ENCODE assay signal across 14 cellular contexts in the genomic region with DNA sequence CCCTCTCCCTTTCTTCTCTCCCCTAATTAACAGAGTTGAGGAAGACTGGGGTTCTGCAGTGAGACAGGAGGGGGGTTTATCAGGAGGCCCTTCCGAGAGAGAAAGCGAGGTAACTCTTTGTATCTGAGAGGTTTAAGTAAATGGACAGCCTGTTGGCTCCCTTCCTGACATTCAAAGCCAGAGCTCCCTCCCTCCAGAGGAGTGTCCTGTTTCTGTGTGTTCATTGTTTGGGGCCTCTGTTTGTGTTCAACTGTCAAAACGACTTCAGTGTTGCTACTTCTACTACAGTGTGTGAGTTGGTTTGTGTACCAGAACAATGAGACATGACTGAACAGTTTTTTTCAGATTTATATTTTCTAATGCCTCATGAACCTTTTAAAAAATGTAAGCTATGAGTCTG.
DNase-seq lines count a peak whose midpoint lies in the region; ATAC-seq and TF ChIP-seq lines count a peak whose summit lies in the region.
"Had no signal": no experiment of that assay in that cellular context is flagged by ENCODE, and none has a peak within 500 bp of the region (broad histone marks: within the 10 kb centered on the region; RNA-seq: fewer than 3 reads in every experiment).

No MANE protein-coding gene starts in this region.

- no peaks in the 10 kb centered on the region for H3K36me3 ChIP-seq in mucosa of descending colon (ENCODE audit: low read depth)
- no peaks in the 10 kb centered on the region for H3K36me3 ChIP-seq in upper lobe of right lung

- ATAC-seq in WTC11, result peak; percentile 64
- ATAC-seq in mucosa of descending colon, result peak; percentile 82
- no peak for ATAC-seq in GM18867 (IDR thresholded peaks at IDR 0.05; ENCODE audit: unreplicated experiment)
- ATAC-seq in upper lobe of right lung, result no peak
- ATAC-seq: activated naive CD4-positive, alpha-beta T cell treated with anti-CD3 and anti-CD28 coated beads, Interleukin-2, amount 50 U/mL, for 72 hours; PC-3 had no signal

- H3K4me1 ChIP-seq in mucosa of descending colon (ENCODE audit: low read depth) (no peaks in the 10 kb centered on the region), upper lobe of right lung (no peaks in the 10 kb centered on the region)

- H3K4me3 Mint-ChIP-seq in WTC11, result no peak overlapping the region

- H3K9me3 Mint-ChIP-seq in WTC11, result peaks cover 14% of the 10 kb centered on the region

- H3K36me3 Mint-ChIP-seq in WTC11, result peaks cover 3% of the 10 kb centered on the region; the same call in 1 of the 2 replicates
- H3K36me3 Mint-ChIP-seq: activated naive CD4-positive, alpha-beta T cell treated with anti-CD3 and anti-CD28 coated beads, Interleukin-2, amount 50 U/mL, for 72 hours had no signal

- H3K9me3 ChIP-seq in mucosa of descending colon (no peaks in the 10 kb centered on the region), upper lobe of right lung (no peaks in the 10 kb centered on the region)

- CTCF ChIA-PET in WTC11 (lab: Charles Lee), result interaction anchor here (1.7 to 2.0 kb wide), 2 partner anchors 11 to 12 kb away, joined by 4 to 15 read pairs; no protein-coding TSS in a partner anchor

- no peaks in the 10 kb centered on the region for H3K27me3 Mint-ChIP-seq in WTC11 (ENCODE audit: low read depth)

- no peak overlapping the region for H3K27ac ChIP-seq in upper lobe of right lung
- H3K27ac ChIP-seq: coronary artery, GM23248 had no signal

- H3K4me3 ChIP-seq in mucosa of descending colon, result no peak overlapping the region
- H3K4me3 ChIP-seq in upper lobe of right lung, result no peak overlapping the region
- H3K4me3 ChIP-seq: coronary artery, GM23248 had no signal

- peaks cover 7% of the 10 kb centered on the region for H3K4me1 Mint-ChIP-seq in WTC11

- H3K27ac Mint-ChIP-seq in WTC11, result no peak overlapping the region
- H3K27ac Mint-ChIP-seq: activated naive CD4-positive, alpha-beta T cell treated with anti-CD3 and anti-CD28 coated beads, Interleukin-2, amount 50 U/mL, for 72 hours had no signal

- no peaks in the 10 kb centered on the region for H3K27me3 ChIP-seq in upper lobe of right lung

- POLR2A ChIA-PET in WTC11 (lab: Charles Lee), result interaction anchor here (0.5 kb wide), 1 partner anchor 775 kb away, joined by 3 read pairs; no protein-coding TSS in a partner anchor

- TF ChIP-seq CTCF in WTC11 (IDR thresholded peaks at IDR 0.05), result no peak
- no peak for TF ChIP-seq CTCF in mucosa of descending colon (IDR thresholded peaks at IDR 0.05)
- TF ChIP-seq CTCF in upper lobe of right lung (IDR thresholded peaks at IDR 0.05), result no peak

- DNase-seq in Ammon's horn (ENCODE audit: low spot score) (peak; percentile 79), WTC11 (ENCODE audit: low spot score) (no peak), head of caudate nucleus (peak in 27 of 42 donors; percentile 13 to 72 (median 42)), mucosa of descending colon (peak in 1 of 3 donors; percentile 15), T-helper 1 cell (no peak), OCI-M2 (lab: John Stamatoyannopoulos, UW; ENCODE audit: unreplicated experiment) (no peak), upper lobe of right lung (no peak)
- DNase-seq: DMS 273 treated with DMSO at 0.1 percent for 48 hours, GM23248, NCI-H1694 treated with DMSO at 0.1 percent for 48 hours, PC-3 had no signal

- intact Hi-C loops in head of caudate nucleus (cut with DNase I) (no loop called here), mucosa of descending colon (cut with DNase I, micrococcal nuclease) (no loop called here), upper lobe of right lung (cut with DNase I) (no loop called here)

TF ChIP-seq in WTC11, 78 proteins besides CTCF, POLR2A, EP300 and RAD21:
- TF ChIP-seq, protein P1, sequence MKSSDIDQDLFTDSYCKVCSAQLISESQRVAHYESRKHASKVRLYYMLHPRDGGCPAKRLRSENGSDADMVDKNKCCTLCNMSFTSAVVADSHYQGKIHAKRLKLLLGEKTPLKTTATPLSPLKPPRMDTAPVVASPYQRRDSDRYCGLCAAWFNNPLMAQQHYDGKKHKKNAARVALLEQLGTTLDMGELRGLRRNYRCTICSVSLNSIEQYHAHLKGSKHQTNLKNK (CRISPR knock-in tag; IDR thresholded peaks at IDR 0.05), result no peak
- TF ChIP-seq, protein P2, sequence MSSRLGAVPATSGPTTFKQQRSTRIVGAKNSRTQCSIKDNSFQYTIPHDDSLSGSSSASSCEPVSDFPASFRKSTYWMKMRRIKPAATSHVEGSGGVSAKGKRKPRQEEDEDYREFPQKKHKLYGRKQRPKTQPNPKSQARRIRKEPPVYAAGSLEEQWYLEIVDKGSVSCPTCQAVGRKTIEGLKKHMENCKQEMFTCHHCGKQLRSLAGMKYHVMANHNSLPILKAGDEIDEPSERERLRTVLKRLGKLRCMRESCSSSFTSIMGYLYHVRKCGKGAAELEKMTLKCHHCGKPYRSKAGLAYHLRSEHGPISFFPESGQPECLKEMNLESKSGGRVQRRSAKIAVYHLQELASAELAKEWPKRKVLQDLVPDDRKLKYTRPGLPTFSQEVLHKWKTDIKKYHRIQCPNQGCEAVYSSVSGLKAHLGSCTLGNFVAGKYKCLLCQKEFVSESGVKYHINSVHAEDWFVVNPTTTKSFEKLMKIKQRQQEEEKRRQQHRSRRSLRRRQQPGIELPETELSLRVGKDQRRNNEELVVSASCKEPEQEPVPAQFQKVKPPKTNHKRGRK (CRISPR knock-in tag; IDR thresholded peaks at IDR 0.05; ENCODE audit: borderline replicate concordance), result no peak
- TF ChIP-seq HMGA2 (CRISPR knock-in tag; IDR thresholded peaks at IDR 0.05) (no peak), ZNF423 (CRISPR knock-in tag; IDR thresholded peaks at IDR 0.05) (no peak), SOX15 (CRISPR knock-in tag; IDR thresholded peaks at IDR 0.05) (no peak), NFE2L1 (CRISPR knock-in tag; IDR thresholded peaks at IDR 0.05) (no peak), CREM (CRISPR knock-in tag; IDR thresholded peaks at IDR 0.05) (no peak), OVOL2 (CRISPR knock-in tag; IDR thresholded peaks at IDR 0.05; ENCODE audit: borderline replicate concordance) (no peak), CREB1 (CRISPR knock-in tag; IDR thresholded peaks at IDR 0.05) (no peak), SMAD3 (CRISPR knock-in tag; IDR thresholded peaks at IDR 0.05; ENCODE audit: borderline replicate concordance) (no peak), ESRRA (CRISPR knock-in tag; IDR thresholded peaks at IDR 0.05; ENCODE audit: borderline replicate concordance) (no peak)

Comparison
In these comparisons a context has a peak if more than half of its experiments do, and no peak if none do; other contexts are left out.
1. DNase-seq: peak in Ammon's horn (single experiment) and head of caudate nucleus (27 of 42); none in WTC11 (single experiment), T-helper 1 cell (0 of 5), OCI-M2 (single experiment) and upper lobe of right lung (single experiment).
2. ATAC-seq: peak in WTC11 (single experiment) and mucosa of descending colon (single experiment); none in GM18867 (single experiment) and upper lobe of right lung (single experiment).